22 cellular contexts compared by ENCODE assay signal in the genomic region with DNA sequence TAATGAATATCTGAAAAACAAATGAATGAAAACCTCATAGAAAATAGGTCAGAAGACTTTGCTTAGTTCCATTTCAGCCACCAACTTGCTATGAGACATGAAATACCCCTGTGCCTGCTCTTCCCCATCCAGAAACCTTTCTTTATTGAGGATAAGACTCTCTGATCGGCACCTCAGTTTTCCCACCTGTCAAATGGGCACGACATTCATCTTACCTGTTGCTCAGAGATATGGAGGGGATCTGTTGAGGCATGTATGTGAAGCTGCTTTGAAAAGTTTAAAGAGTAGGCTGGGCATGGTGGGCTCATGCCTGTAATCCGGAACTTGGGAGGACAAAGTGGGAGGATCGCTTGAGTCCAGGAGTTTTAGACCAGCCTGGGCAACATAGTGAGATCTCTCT. TPM values are rescaled to one million over a fixed set of nuclear protein-coding genes. Genes with fewer than 3 reads are reported as not detected.
"Had no signal": no experiment of that assay in that cellular context is flagged by ENCODE, and none has a peak within 500 bp of the region (broad histone marks: within the 10 kb centered on the region; RNA-seq: fewer than 3 reads in every experiment).

No MANE protein-coding gene starts in this region.

- H3K36me3 ChIP-seq: adrenal gland, MG63, SJCRH30 had no signal

- H3K4me3 ChIP-seq: adrenal gland, MG63, SJCRH30 had no signal

- H3K9ac ChIP-seq: SK-N-SH had no signal

- H3K27me3 ChIP-seq: adrenal gland, MG63, SJCRH30 had no signal

- H3K4me2 ChIP-seq: SK-N-SH had no signal

- DNase-seq: activated CD8-positive, alpha-beta memory T cell treated with anti-CD3 and anti-CD28 coated beads, Interleukin-2, amount 50 U/mL, for 4 hours; activated gamma-delta T cell treated with Interleukin-2 at 50 U/mL for 16 hours; activated naive CD4-positive, alpha-beta T cell treated with anti-CD3 and anti-CD28 coated beads, Interleukin-2, amount 10 ng/mL, durations not matched to agents 7 days and 5 days; activated T-cell treated with anti-CD3 and anti-CD28 coated beads, Interleukin-2, amount 50 U/mL, for 72 hours; adrenal gland; anterior cingulate cortex; cerebellar nuclear complex; NCI-H1092 treated with DMSO at 0.1 percent for 48 hours; NCI-H1417 treated with DMSO at 0.1 percent for 48 hours; NCI-H1694; NCI-H2029; NCI-H2107; NCI-H2171 treated with DMSO at 0.1 percent for 48 hours; NCI-H526; NCI-H82; Right ventricle myocardium superior; SK-N-SH; T-helper 1 cell had no signal

- H3K4me1 ChIP-seq: SJCRH30 had no signal

- H3K9me3 ChIP-seq: adrenal gland, MG63, SJCRH30, SK-N-SH had no signal

- H3K27ac ChIP-seq: RWPE1, SJCRH30 had no signal

RNA-seq across cellular contexts. Expression of gene MAP1LC3B2, which starts 41.8 kb away (rescaled TPM):
- total RNA-seq: OCI-LY7, SJCRH30 had no signal
